Comparison of ENCODE assay signal across 33 cellular contexts in the genomic region with DNA sequence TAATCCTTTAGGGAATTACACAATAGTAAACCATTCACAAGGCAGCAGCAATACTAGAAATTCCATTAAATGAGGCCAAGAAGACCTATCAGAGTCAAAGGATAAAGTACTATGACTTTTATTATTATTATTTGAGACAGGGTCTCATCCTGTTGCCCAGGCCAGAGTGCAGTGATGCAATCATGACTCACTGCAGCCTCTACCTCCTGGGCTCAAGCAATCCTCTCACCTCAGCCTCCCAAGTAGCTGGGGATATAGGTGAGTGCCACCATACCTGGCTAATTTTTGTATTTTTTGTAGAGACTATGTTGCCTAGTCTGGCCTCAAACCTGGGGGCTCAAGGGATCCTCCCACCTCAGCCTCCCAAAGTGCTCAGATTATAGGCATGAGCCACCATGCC.
"Had no signal": no experiment of that assay in that cellular context is flagged by ENCODE, and none has a peak within 500 bp of the region (broad histone marks: within the 10 kb centered on the region; RNA-seq: fewer than 3 reads in every experiment).

No MANE protein-coding gene starts in this region.

- H3K27ac Mint-ChIP-seq: activated B cell treated with CpG ODN at 0.5 μM for 24 hours; activated CD8-positive, alpha-beta T cell treated with anti-CD3 and anti-CD28 coated beads for 36 hours; activated naive CD4-positive, alpha-beta T cell treated with anti-CD3 and anti-CD28 coated beads for 36 hours; activated naive CD4-positive, alpha-beta T cell treated with anti-CD3 and anti-CD28 coated beads, Interleukin-2, amount 50 U/mL, for 24 hours; activated naive CD8-positive, alpha-beta T cell treated with anti-CD3 and anti-CD28 coated beads for 36 hours; activated naive CD8-positive, alpha-beta T cell treated with anti-CD3 and anti-CD28 coated beads, Interleukin-2, amount 50 U/mL, for 24 hours; activated T-helper 1 cell treated with anti-CD3 and anti-CD28 coated beads, Interleukin-12 subunit alpha, Interleukin-12 subunit beta, Interleukin-2, Interleukin-4 antibody, amounts not matched to agents 30 ng/mL and 10 ng/mL and 1 ng/mL, durations not matched to agents 14 hours and 24 hours and 36 hours; activated T-helper 2 cell treated with anti-CD3 and anti-CD28 coated beads, Interferon-gamma antibody, Interleukin-2, Interleukin-4, amounts not matched to agents 10 μg/mL and 5 μg/mL and 100 μg/mL, durations not matched to agents 14 hours and 24 hours and 36 hours; T-helper 17 cell; T-helper 2 cell treated with Interferon-gamma antibody and Interleukin-4, amounts not matched to agents 5 μg/mL and 100 μg/mL, for 36 hours had no signal

- H3K27me3 ChIP-seq: ascending aorta, esophagus squamous epithelium had no signal

- ATAC-seq: activated CD4-positive, CD25-positive, alpha-beta regulatory T cell treated with anti-CD3 and anti-CD28 coated beads, Interleukin-2, amount 50 U/mL, for 24 hours; activated CD8-positive, alpha-beta T cell treated with anti-CD3 and anti-CD28 coated beads for 36 hours; activated naive CD8-positive, alpha-beta T cell treated with anti-CD3 and anti-CD28 coated beads, Interleukin-2, amount 50 U/mL, for 24 hours; activated T-cell treated with anti-CD3 and anti-CD28 coated beads, Interleukin-2, amount 50 U/mL, for 4 hours; T-helper 17 cell had no signal

- H3K9me3 ChIP-seq: ascending aorta, esophagus squamous epithelium had no signal

- H3K4me3 ChIP-seq: ascending aorta, esophagus squamous epithelium had no signal

- H3K36me3 Mint-ChIP-seq: activated naive CD4-positive, alpha-beta T cell treated with anti-CD3 and anti-CD28 coated beads, Interleukin-2, amount 50 U/mL, for 24 hours; activated naive CD8-positive, alpha-beta T cell treated with anti-CD3 and anti-CD28 coated beads for 36 hours had no signal

- H3K4me1 ChIP-seq: ascending aorta, esophagus squamous epithelium had no signal

- H3K4me1 Mint-ChIP-seq: activated B cell treated with CpG ODN at 0.5 μM for 24 hours; activated naive CD4-positive, alpha-beta T cell treated with anti-CD3 and anti-CD28 coated beads, Interleukin-2, amount 50 U/mL, for 24 hours; activated naive CD8-positive, alpha-beta T cell treated with anti-CD3 and anti-CD28 coated beads for 36 hours; activated naive CD8-positive, alpha-beta T cell treated with anti-CD3 and anti-CD28 coated beads, Interleukin-2, amount 50 U/mL, for 24 hours; central memory CD8-positive, alpha-beta T cell had no signal

- H3K9me3 Mint-ChIP-seq: activated B cell treated with CpG ODN at 0.5 μM for 24 hours; activated CD8-positive, alpha-beta T cell treated with anti-CD3 and anti-CD28 coated beads for 36 hours; activated naive CD4-positive, alpha-beta T cell treated with anti-CD3 and anti-CD28 coated beads for 36 hours; activated naive CD4-positive, alpha-beta T cell treated with anti-CD3 and anti-CD28 coated beads, Interleukin-2, amount 50 U/mL, for 24 hours; activated naive CD8-positive, alpha-beta T cell treated with anti-CD3 and anti-CD28 coated beads for 36 hours; activated naive CD8-positive, alpha-beta T cell treated with anti-CD3 and anti-CD28 coated beads, Interleukin-2, amount 50 U/mL, for 24 hours; activated T-cell treated with anti-CD3 and anti-CD28 coated beads, Interleukin-2, amount 50 U/mL, for 4 hours; activated T-helper 1 cell treated with anti-CD3 and anti-CD28 coated beads, Interleukin-12 subunit alpha, Interleukin-12 subunit beta, Interleukin-2, Interleukin-4 antibody, amounts not matched to agents 30 ng/mL and 10 ng/mL and 1 ng/mL, durations not matched to agents 14 hours and 24 hours and 36 hours; activated T-helper 2 cell treated with anti-CD3 and anti-CD28 coated beads, Interferon-gamma antibody, Interleukin-2, Interleukin-4, amounts not matched to agents 10 μg/mL and 5 μg/mL and 100 μg/mL, durations not matched to agents 14 hours and 24 hours and 36 hours; central memory CD8-positive, alpha-beta T cell; T-helper 2 cell treated with Interferon-gamma antibody and Interleukin-4, amounts not matched to agents 5 μg/mL and 100 μg/mL, for 36 hours had no signal

- DNase-seq: activated B cell treated with CpG ODN at 0.5 μM for 24 hours; activated CD4-positive, alpha-beta T cell treated with anti-CD3 and anti-CD28 coated beads for 48 hours; activated CD4-positive, alpha-beta T cell treated with anti-CD3 and anti-CD28 coated beads, Interleukin-2, amount 50 U/mL, for 1 hour; activated CD4-positive, alpha-beta T cell treated with anti-CD3 and anti-CD28 coated beads, Interleukin-2, amount 50 U/mL, for 48 hours; activated CD8-positive, alpha-beta memory T cell treated with anti-CD3 and anti-CD28 coated beads for 24 hours; activated CD8-positive, alpha-beta T cell treated with anti-CD3 and anti-CD28 coated beads for 36 hours; activated effector memory CD4-positive, alpha-beta T cell treated with anti-CD3 and anti-CD28 coated beads, Interleukin-2, amount 50 U/mL, for 16 hours; activated naive CD4-positive, alpha-beta T cell treated with anti-CD3 and anti-CD28 coated beads for 36 hours; activated naive CD8-positive, alpha-beta T cell treated with anti-CD3 and anti-CD28 coated beads for 36 hours; activated naive CD8-positive, alpha-beta T cell treated with anti-CD3 and anti-CD28 coated beads, Interleukin-2, amount 50 U/mL, for 24 hours; activated T-cell treated with anti-CD3 and anti-CD28 coated beads, Interleukin-2, amount 50 U/mL, for 4 hours; cortex of kidney; effector CD8-positive, alpha-beta T cell; esophagus squamous epithelium; foreskin melanocyte; head of caudate nucleus; T-helper 1 cell; T-helper 17 cell; T1000; WERI-Rb-1 had no signal

- H3K4me3 Mint-ChIP-seq: activated B cell treated with CpG ODN at 0.5 μM for 24 hours; activated CD8-positive, alpha-beta T cell treated with anti-CD3 and anti-CD28 coated beads for 36 hours; activated naive CD4-positive, alpha-beta T cell treated with anti-CD3 and anti-CD28 coated beads for 36 hours; activated naive CD4-positive, alpha-beta T cell treated with anti-CD3 and anti-CD28 coated beads, Interleukin-2, amount 50 U/mL, for 24 hours; activated naive CD8-positive, alpha-beta T cell treated with anti-CD3 and anti-CD28 coated beads for 36 hours; activated naive CD8-positive, alpha-beta T cell treated with anti-CD3 and anti-CD28 coated beads, Interleukin-2, amount 50 U/mL, for 24 hours; activated T-cell treated with anti-CD3 and anti-CD28 coated beads, Interleukin-2, amount 50 U/mL, for 4 hours; activated T-helper 1 cell treated with anti-CD3 and anti-CD28 coated beads, Interleukin-12 subunit alpha, Interleukin-12 subunit beta, Interleukin-2, Interleukin-4 antibody, amounts not matched to agents 30 ng/mL and 10 ng/mL and 1 ng/mL, durations not matched to agents 14 hours and 24 hours and 36 hours; central memory CD8-positive, alpha-beta T cell; T-helper 17 cell; T-helper 2 cell treated with Interferon-gamma antibody and Interleukin-4, amounts not matched to agents 5 μg/mL and 100 μg/mL, for 36 hours had no signal

- H3K27me3 Mint-ChIP-seq: activated B cell treated with CpG ODN at 0.5 μM for 24 hours, brain had no signal

- FAIRE-seq: bronchial epithelial cell, colon, endometrium, endothelial cell of umbilical vein had no signal

- H3K27ac ChIP-seq: ascending aorta, epithelial cell of prostate, esophagus squamous epithelium, WERI-Rb-1 had no signal

- H3K36me3 ChIP-seq: ascending aorta, esophagus squamous epithelium had no signal
